Comparison of ENCODE assay signal across 24 cellular contexts in the genomic region with DNA sequence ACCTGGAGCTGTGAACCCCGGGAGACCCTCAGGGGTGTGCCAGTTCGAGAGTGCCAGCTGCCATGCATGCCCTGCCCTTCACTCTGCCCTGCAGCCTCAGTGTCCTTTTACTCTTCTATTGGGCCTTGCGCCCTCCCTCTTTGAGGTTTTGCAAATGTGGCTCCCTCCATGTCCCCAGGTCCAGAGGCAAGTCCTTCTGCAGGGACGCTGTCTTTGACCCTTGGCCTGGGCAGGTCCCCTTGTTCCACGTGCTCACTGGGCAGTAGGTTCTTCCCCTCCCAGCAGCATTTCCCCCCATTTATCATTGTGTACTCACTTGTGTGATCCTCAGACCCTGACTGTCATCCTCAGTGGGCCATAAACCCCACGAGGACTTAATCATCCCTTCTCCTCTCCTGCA.
"Had no signal": no experiment of that assay in that cellular context is flagged by ENCODE, and none has a peak within 500 bp of the region (broad histone marks: within the 10 kb centered on the region; RNA-seq: fewer than 3 reads in every experiment).

No MANE protein-coding gene starts in this region.

- H3K9me3 Mint-ChIP-seq: memory B cell; mesothelial cell of epicardium; natural killer cell; neural progenitor cell; stimulated activated naive B cell treated with anti-CD40 and anti-IgM and Interleukin-4, amounts not matched to agents 10 μg/mL and 1 μg/mL and 100 μg/mL, for 72 hours; stimulated activated naive CD8-positive, alpha-beta T cell treated with anti-CD3 and anti-CD28 coated beads, Interleukin-15, amount 100 ng/mL, for 72 hours had no signal

- H3K36me3 ChIP-seq: left lung, lower lobe of right lung, neural progenitor cell, prostate gland, spleen, tibial nerve had no signal

- ATAC-seq: gastroesophageal sphincter; left lung; lower lobe of right lung; natural killer cell; sciatic nerve; stimulated activated naive B cell treated with anti-CD40 and anti-IgM and Interleukin-4, amounts not matched to agents 10 μg/mL and 1 μg/mL and 100 μg/mL, for 72 hours; stimulated activated naive CD8-positive, alpha-beta T cell treated with anti-CD3 and anti-CD28 coated beads, Interleukin-15, amount 100 ng/mL, for 72 hours had no signal

- H3K9me3 ChIP-seq: esophagus squamous epithelium, gastroesophageal sphincter, left lung, lower lobe of right lung, prostate gland, spleen, testis, tibial nerve had no signal

- H3K27ac Mint-ChIP-seq: memory B cell; mesothelial cell of epicardium; natural killer cell; neural progenitor cell; stimulated activated naive B cell treated with anti-CD40 and anti-IgM and Interleukin-4, amounts not matched to agents 10 μg/mL and 1 μg/mL and 100 μg/mL, for 72 hours; stimulated activated naive CD8-positive, alpha-beta T cell treated with anti-CD3 and anti-CD28 coated beads, Interleukin-15, amount 100 ng/mL, for 72 hours had no signal

- H3K27me3 ChIP-seq: esophagus squamous epithelium, gastroesophageal sphincter, hepatocyte, neural progenitor cell, testis, tibial nerve had no signal

- DNase-seq: dermis blood vessel endothelial cell; esophagus squamous epithelium; foreskin fibroblast; kidney; left lung; lower lobe of right lung; natural killer cell; occipital lobe; spleen; stimulated activated CD4-positive, alpha-beta T cell treated with anti-CD3 and anti-CD28 coated beads, Interleukin-15, amount 100 ng/mL, for 24 hours; stimulated activated CD4-positive, alpha-beta T cell treated with anti-CD3 and anti-CD28 coated beads, Interleukin-1b, Interleukin-23, amount 100 ng/mL, for 48 hours; stimulated activated CD4-positive, alpha-beta T cell treated with anti-CD3 and anti-CD28 coated beads, Interleukin-4, amount 100 ng/mL, for 24 hours; stimulated activated naive B cell treated with anti-CD40 and anti-IgM and Interleukin-4, amounts not matched to agents 10 μg/mL and 1 μg/mL and 100 μg/mL, for 72 hours; stimulated activated naive CD8-positive, alpha-beta T cell treated with anti-CD3 and anti-CD28 coated beads, Interleukin-15, amount 100 ng/mL, for 72 hours; testis had no signal

- H3K4me3 ChIP-seq: esophagus squamous epithelium, gastroesophageal sphincter, hepatocyte, left lung, lower lobe of right lung, neural progenitor cell, prostate gland, spleen, testis, tibial nerve had no signal

- H3K36me3 Mint-ChIP-seq: memory B cell; natural killer cell; neural progenitor cell; stimulated activated naive B cell treated with anti-CD40 and anti-IgM and Interleukin-4, amounts not matched to agents 10 μg/mL and 1 μg/mL and 100 μg/mL, for 72 hours had no signal

- H3K27ac ChIP-seq: esophagus squamous epithelium, gastroesophageal sphincter, hepatocyte, left lung, lower lobe of right lung, neural progenitor cell, parathyroid adenoma, prostate gland, spleen, testis, tibial nerve had no signal

- H3K9ac ChIP-seq: neural progenitor cell, parathyroid adenoma had no signal

- H3K4me1 Mint-ChIP-seq: memory B cell; natural killer cell; stimulated activated naive B cell treated with anti-CD40 and anti-IgM and Interleukin-4, amounts not matched to agents 10 μg/mL and 1 μg/mL and 100 μg/mL, for 72 hours had no signal

- H3K4me1 ChIP-seq: parathyroid adenoma, prostate gland had no signal

- H3K4me3 Mint-ChIP-seq: memory B cell; mesothelial cell of epicardium; natural killer cell; neural progenitor cell; stimulated activated naive B cell treated with anti-CD40 and anti-IgM and Interleukin-4, amounts not matched to agents 10 μg/mL and 1 μg/mL and 100 μg/mL, for 72 hours; stimulated activated naive CD8-positive, alpha-beta T cell treated with anti-CD3 and anti-CD28 coated beads, Interleukin-15, amount 100 ng/mL, for 72 hours had no signal
